In genomic region chr19:23718802-23719201, GRCh38 we compare ENCODE assay signal across 17 cellular contexts.
"Had no signal": no experiment of that assay in that cellular context is flagged by ENCODE, and none has a peak within 500 bp of the region (broad histone marks: within the 10 kb centered on the region; RNA-seq: fewer than 3 reads in every experiment).

No MANE protein-coding gene starts in this region.

- H3K27ac Mint-ChIP-seq: activated CD8-positive, alpha-beta memory T cell treated with anti-CD3 and anti-CD28 coated beads, Interleukin-2, amount 10 ng/mL, durations not matched to agents 7 days and 5 days; activated naive CD8-positive, alpha-beta T cell; activated T-cell treated with anti-CD3 and anti-CD28 coated beads, Interleukin-2, amount 50 U/mL, for 24 hours; stimulated activated naive B cell treated with anti-CD40 and anti-IgM and Interleukin-4, amounts not matched to agents 10 μg/mL and 1 μg/mL and 100 μg/mL, for 72 hours; T-helper 1 cell treated with Interleukin-12 subunit alpha and Interleukin-12 subunit beta and Interleukin-4 antibody, amounts not matched to agents 30 μg/mL and 1 μg/mL, for 36 hours had no signal

- H3K27me3 ChIP-seq: brain microvascular endothelial cell, neutrophil had no signal

- H3K4me3 Mint-ChIP-seq: activated CD8-positive, alpha-beta memory T cell treated with anti-CD3 and anti-CD28 coated beads, Interleukin-2, amount 10 ng/mL, durations not matched to agents 7 days and 5 days; T-helper 1 cell treated with Interleukin-12 subunit alpha and Interleukin-12 subunit beta and Interleukin-4 antibody, amounts not matched to agents 30 μg/mL and 1 μg/mL, for 36 hours had no signal

- H3K9me3 Mint-ChIP-seq: activated T-cell treated with anti-CD3 and anti-CD28 coated beads, Interleukin-2, amount 50 U/mL, for 24 hours; stimulated activated naive B cell treated with anti-CD40 and anti-IgM and Interleukin-4, amounts not matched to agents 10 μg/mL and 1 μg/mL and 100 μg/mL, for 72 hours had no signal

- DNase-seq: activated CD4-positive, alpha-beta T cell treated with anti-CD3 and anti-CD28 coated beads for 1 hour; activated CD4-positive, alpha-beta T cell treated with anti-CD3 and anti-CD28 coated beads, Interleukin-2, amount 50 U/mL, for 48 hours; activated CD8-positive, alpha-beta memory T cell treated with anti-CD3 and anti-CD28 coated beads, Interleukin-2, amount 10 ng/mL, durations not matched to agents 7 days and 5 days; activated gamma-delta T cell; activated T-cell treated with anti-CD3 and anti-CD28 coated beads, Interleukin-2, amount 50 U/mL, for 24 hours; amygdala; brain microvascular endothelial cell; effector memory CD4-positive, alpha-beta T cell; midbrain; posterior cingulate gyrus; right cardiac atrium; stimulated activated naive B cell treated with anti-CD40 and anti-IgM and Interleukin-4, amounts not matched to agents 10 μg/mL and 1 μg/mL and 100 μg/mL, for 72 hours had no signal

- H3K36me3 Mint-ChIP-seq: stimulated activated naive B cell treated with anti-CD40 and anti-IgM and Interleukin-4, amounts not matched to agents 10 μg/mL and 1 μg/mL and 100 μg/mL, for 72 hours had no signal

- H3K36me3 ChIP-seq: brain microvascular endothelial cell, gastroesophageal sphincter, neutrophil had no signal

- H3K27ac ChIP-seq: brain microvascular endothelial cell, gastroesophageal sphincter, neutrophil had no signal

- H3K9me3 ChIP-seq: gastroesophageal sphincter, neutrophil had no signal

- H3K4me1 ChIP-seq: gastroesophageal sphincter had no signal

- H3K4me3 ChIP-seq: gastroesophageal sphincter, smooth muscle cell had no signal

- H3K4me1 Mint-ChIP-seq: activated CD8-positive, alpha-beta memory T cell treated with anti-CD3 and anti-CD28 coated beads, Interleukin-2, amount 10 ng/mL, durations not matched to agents 7 days and 5 days had no signal

- ATAC-seq: activated CD8-positive, alpha-beta memory T cell treated with anti-CD3 and anti-CD28 coated beads, Interleukin-2, amount 10 ng/mL, durations not matched to agents 7 days and 5 days; gastroesophageal sphincter; right cardiac atrium; stimulated activated naive B cell treated with anti-CD40 and anti-IgM and Interleukin-4, amounts not matched to agents 10 μg/mL and 1 μg/mL and 100 μg/mL, for 72 hours had no signal

- H3K27me3 Mint-ChIP-seq: activated CD8-positive, alpha-beta memory T cell treated with anti-CD3 and anti-CD28 coated beads, Interleukin-2, amount 10 ng/mL, durations not matched to agents 7 days and 5 days had no signal
